Comparison of ENCODE assay signal across 11 cellular contexts in genomic region chr13:94312511-94313191, GRCh38.
DNase-seq lines count a peak whose midpoint lies in the region; ATAC-seq and TF ChIP-seq lines count a peak whose summit lies in the region.
"Had no signal": no experiment of that assay in that cellular context is flagged by ENCODE, and none has a peak within 500 bp of the region (broad histone marks: within the 10 kb centered on the region; RNA-seq: fewer than 3 reads in every experiment).

No MANE protein-coding gene starts in this region.

- TF ChIP-seq POLR2A in stomach (IDR thresholded peaks at IDR 0.05) = no peak

- H3K4me3 Mint-ChIP-seq in osteocyte (ENCODE audit: unreplicated experiment) = no peak overlapping the region
- H3K4me3 Mint-ChIP-seq: activated naive CD4-positive, alpha-beta T cell treated with anti-CD3 and anti-CD28 coated beads, Interleukin-2, amount 50 U/mL, for 24 hours had no signal

- H3K36me3 ChIP-seq in KOPT-K1 (ENCODE audit: insufficient read depth, low read length) (no peaks in the 10 kb centered on the region), upper lobe of right lung (no peaks in the 10 kb centered on the region), stomach (no peaks in the 10 kb centered on the region)
- H3K36me3 ChIP-seq: SJSA1 had no signal

- no peaks in the 10 kb centered on the region for H3K9me3 Mint-ChIP-seq in osteocyte (ENCODE audit: unreplicated experiment)

- no peaks in the 10 kb centered on the region for H3K4me1 ChIP-seq in upper lobe of right lung
- peaks cover 0 to 3% (median 0%) of the 10 kb centered on the region in 4 donors for H3K4me1 ChIP-seq in stomach

- intact Hi-C loops in upper lobe of right lung (cut with DNase I) = no loop called here
- intact Hi-C loops in stomach (cut with DNase I; ENCODE audit: low total_unique reads) = no loop called here

- H3K27me3 ChIP-seq in upper lobe of right lung (no peaks in the 10 kb centered on the region), stomach (no peaks in the 10 kb centered on the region)
- H3K27me3 ChIP-seq: SJSA1 had no signal

- peak; percentile 48 for DNase-seq in DMS 273 (lab: John Stamatoyannopoulos, UW; ENCODE audit: unreplicated experiment)
- DNase-seq in choroid plexus epithelial cell (ENCODE audit: low read depth) = peak; percentile 34
- DNase-seq in upper lobe of right lung = no peak
- DNase-seq in osteocyte (ENCODE audit: extremely low spot score, unreplicated experiment) = no peak
- DNase-seq in stomach = no peak
- DNase-seq: DND-41 had no signal

- peak overlapping the region; percentile 82 for H3K27ac ChIP-seq in KOPT-K1 (ENCODE audit: low read depth, low read length, poor library complexity, severe bottlenecking)
- H3K27ac ChIP-seq in upper lobe of right lung = no peak overlapping the region
- no peak overlapping the region for H3K27ac ChIP-seq in stomach
- H3K27ac ChIP-seq: SJSA1 had no signal

- TF ChIP-seq CTCF in choroid plexus epithelial cell (conservative IDR thresholded peaks at IDR 0.05; ENCODE audit: low read depth, low read length) (no peak), upper lobe of right lung (IDR thresholded peaks at IDR 0.05) (no peak), osteocyte (IDR thresholded peaks at IDR 0.05) (no peak), stomach (IDR thresholded peaks at IDR 0.05) (no peak)

- H3K4me3 ChIP-seq in choroid plexus epithelial cell (ENCODE audit: low read depth, low read length) = no peak overlapping the region
- no peak overlapping the region for H3K4me3 ChIP-seq in upper lobe of right lung
- H3K4me3 ChIP-seq in stomach = no peak overlapping the region
- H3K4me3 ChIP-seq: SJSA1 had no signal

- TF ChIP-seq EP300 in stomach (IDR thresholded peaks at IDR 0.05) = no peak

- no peak overlapping the region for H3K27ac Mint-ChIP-seq in osteocyte (ENCODE audit: unreplicated experiment)
- H3K27ac Mint-ChIP-seq: activated naive CD4-positive, alpha-beta T cell treated with anti-CD3 and anti-CD28 coated beads, Interleukin-2, amount 50 U/mL, for 24 hours had no signal

- peaks cover 56% of the 10 kb centered on the region for H3K4me1 Mint-ChIP-seq in osteocyte (ENCODE audit: unreplicated experiment)

- H3K27me3 Mint-ChIP-seq in osteocyte (ENCODE audit: unreplicated experiment) = no peaks in the 10 kb centered on the region
- H3K27me3 Mint-ChIP-seq: activated naive CD4-positive, alpha-beta T cell treated with anti-CD3 and anti-CD28 coated beads, Interleukin-2, amount 50 U/mL, for 24 hours had no signal

- ATAC-seq in GM19467 (IDR thresholded peaks at IDR 0.05; ENCODE audit: unreplicated experiment) (peak; percentile 77), upper lobe of right lung (no peak), HG03354 (IDR thresholded peaks at IDR 0.05; ENCODE audit: poor library complexity, severe bottlenecking, unreplicated experiment) (no peak)

- H3K36me3 Mint-ChIP-seq in osteocyte (ENCODE audit: unreplicated experiment) = peaks cover 5% of the 10 kb centered on the region
- H3K36me3 Mint-ChIP-seq: activated naive CD4-positive, alpha-beta T cell treated with anti-CD3 and anti-CD28 coated beads, Interleukin-2, amount 50 U/mL, for 24 hours had no signal

- 62 to 77% (median 67%) methylated on average over 15 of the region's 15 CpGs for WGBS in stomach, 5 donors

- no peaks in the 10 kb centered on the region for H3K9me3 ChIP-seq in KOPT-K1 (ENCODE audit: insufficient read depth, low read length, poor library complexity, severe bottlenecking)
- no peaks in the 10 kb centered on the region for H3K9me3 ChIP-seq in upper lobe of right lung
- H3K9me3 ChIP-seq in stomach = no peaks in the 10 kb centered on the region
- H3K9me3 ChIP-seq: SJSA1 had no signal

Comparison
In these comparisons a context has a peak if more than half of its experiments do, and no peak if none do; other contexts are left out.
1. DNase-seq: peak in DMS 273 (single experiment) and choroid plexus epithelial cell (single experiment); none in upper lobe of right lung (single experiment), osteocyte (single experiment) and stomach (single experiment).